ENCODE assay signal across 21 cellular contexts in the genomic region with DNA sequence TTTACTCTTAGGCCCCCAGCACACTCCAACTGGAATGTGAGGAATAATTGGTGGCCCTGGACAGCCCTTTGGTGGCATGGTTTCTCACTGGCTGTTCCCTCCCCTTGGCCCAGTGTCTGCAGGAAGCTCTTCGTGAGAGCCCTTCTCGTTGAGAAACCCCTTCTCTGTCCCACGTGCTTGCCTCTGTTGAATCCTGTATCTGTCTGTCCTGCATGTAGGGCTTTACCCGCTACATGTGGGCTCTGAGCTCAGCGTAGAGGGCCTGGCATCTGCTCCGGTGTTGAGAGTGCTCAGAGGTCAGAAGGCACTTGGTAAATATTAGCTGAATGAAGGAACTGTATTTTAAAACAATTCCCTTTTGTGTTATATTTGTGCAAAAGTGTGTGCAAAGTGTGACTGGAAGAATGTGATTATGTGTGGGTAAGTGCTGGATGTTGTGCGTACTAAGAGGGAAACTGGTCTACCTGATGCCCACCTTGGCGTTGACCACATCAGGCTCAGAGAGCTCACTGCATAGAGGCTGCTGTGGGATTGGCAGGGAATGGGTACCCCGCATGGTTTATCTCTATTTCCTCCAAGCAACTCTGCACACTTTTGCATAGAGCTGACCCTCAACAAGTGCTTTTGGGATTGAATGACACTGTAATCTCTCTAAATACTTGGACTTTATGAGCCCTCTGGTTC. TPM values are rescaled to one million over a fixed set of nuclear protein-coding genes. Genes with fewer than 3 reads are reported as not detected.
DNase-seq lines count a peak whose midpoint lies in the region; ATAC-seq and TF ChIP-seq lines count a peak whose summit lies in the region.
"Had no signal": no experiment of that assay in that cellular context is flagged by ENCODE, and none has a peak within 500 bp of the region (broad histone marks: within the 10 kb centered on the region; RNA-seq: fewer than 3 reads in every experiment).

No MANE protein-coding gene starts in this region.

- peak; percentile 49 for DNase-seq in activated CD8-positive, alpha-beta memory T cell treated with anti-CD3 and anti-CD28 coated beads for 24 hours
- no peak for DNase-seq in activated CD8-positive, alpha-beta memory T cell treated with anti-CD3 and anti-CD28 coated beads, Interleukin-2, amount 50 U/mL, for 4 hours
- DNase-seq in caudate nucleus (lab: John Stamatoyannopoulos, UW) (no peak), lung (ENCODE audit: low spot score) (peak; percentile 32), substantia nigra (lab: John Stamatoyannopoulos, UW) (no peak), inferior parietal cortex (ENCODE audit: extremely low spot score) (no peak), GM13976 (ENCODE audit: low spot score) (no peak), GM19240 (ENCODE audit: insufficient read length, low spot score) (no peak)
- DNase-seq: activated CD4-positive, alpha-beta T cell treated with anti-CD3 and anti-CD28 coated beads, Interleukin-2, amount 50 U/mL, for 1 hour; activated naive CD4-positive, alpha-beta T cell treated with anti-CD3 and anti-CD28 coated beads for 36 hours; amniotic stem cell; DND-41; effector CD8-positive, alpha-beta T cell; GF-D8; RPMI8226; stimulated activated naive CD4-positive, alpha-beta T cell; T1000; testis had no signal

- H3K27ac ChIP-seq in caudate nucleus (ENCODE audit: low read depth, low read length) (peak overlapping the region; percentile 55), lung (ENCODE audit: low read depth in 1 of 2, low read length in 1 of 2) (no peak overlapping the region), substantia nigra (ENCODE audit: low read depth, low read length, poor library complexity, severe bottlenecking) (peak overlapping the region; percentile 56)
- H3K27ac ChIP-seq: epithelial cell of prostate, SJSA1, testis had no signal

- in situ Hi-C loops in GM13976 (cut with MboI; ENCODE audit: low sequenced_read_pairs, unreplicated experiment), result no loop called here

- no peak for ATAC-seq in lung (ENCODE audit: insufficient read depth, low FRiP score)
- ATAC-seq: GM23338 had no signal

- H3K4me1 ChIP-seq in lung (ENCODE audit: control insufficient read depth in 2 of 2, insufficient read depth in 2 of 2, low read length in 2 of 2), result peaks cover 7 to 14% of the 10 kb centered on the region in 2 donors
- H3K4me1 ChIP-seq: SJSA1 had no signal

- no peaks in the 10 kb centered on the region for H3K36me3 ChIP-seq in lung (ENCODE audit: control insufficient read depth in 2 of 2, insufficient read depth in 2 of 2, low read length in 2 of 2)
- H3K36me3 ChIP-seq: SJSA1 had no signal

- H3K4me3 ChIP-seq in lung, result no peak overlapping the region
- H3K4me3 ChIP-seq: GM23338, SJSA1, testis had no signal

- no peaks in the 10 kb centered on the region for H3K9me3 ChIP-seq in lung (ENCODE audit: control insufficient read depth in 2 of 2, insufficient read depth in 1 of 2, low read length in 1 of 2)
- H3K9me3 ChIP-seq: SJSA1, testis had no signal

- TF ChIP-seq CTCF in lung (IDR thresholded peaks at IDR 0.05; ENCODE audit: control extremely low read depth, extremely low read depth) (no peak), GM13976 (IDR thresholded peaks at IDR 0.05; ENCODE audit: borderline replicate concordance, control extremely low read depth, extremely low read depth, insufficient read depth, missing control alignments) (no peak)

- no peaks in the 10 kb centered on the region for H3K27me3 ChIP-seq in lung (ENCODE audit: control insufficient read depth, insufficient read depth)
- H3K27me3 ChIP-seq: SJSA1, testis had no signal

- 68 to 76% methylated on average over 9 of the region's 9 CpGs for WGBS in lung, 2 donors

RNA-seq across cellular contexts. Expression of a gene that starts 40.0 kb away (rescaled TPM):
- total RNA-seq in lung, result 10 to 100 TPM in 1 of 2 donors, 1 to 10 TPM in 1; 8.4 to 25.3 TPM
- polyA plus RNA-seq in lung, result 1 to 10 TPM; 2.7 to 3.2 TPM

Comparison
In these comparisons a context has a peak if more than half of its experiments do, and no peak if none do; other contexts are left out.
1. DNase-seq: peak in activated CD8-positive, alpha-beta memory T cell treated with anti-CD3 and anti-CD28 coated beads for 24 hours (single experiment) and lung (single experiment); none in activated CD8-positive, alpha-beta memory T cell treated with anti-CD3 and anti-CD28 coated beads, Interleukin-2, amount 50 U/mL, for 4 hours (single experiment), caudate nucleus (0 of 61), substantia nigra (0 of 49), inferior parietal cortex (single experiment), GM13976 (single experiment) and GM19240 (single experiment).
2. H3K27ac ChIP-seq: peak in caudate nucleus (single experiment) and substantia nigra (single experiment); none in lung (0 of 2).